18 cellular contexts compared by ENCODE assay signal in genomic region chr3:184651945-184652344, GRCh38. TPM values are rescaled to one million over a fixed set of nuclear protein-coding genes. Genes with fewer than 3 reads are reported as not detected.
DNase-seq lines count a peak whose midpoint lies in the region; ATAC-seq and TF ChIP-seq lines count a peak whose summit lies in the region.
"Had no signal": no experiment of that assay in that cellular context is flagged by ENCODE, and none has a peak within 500 bp of the region (broad histone marks: within the 10 kb centered on the region; RNA-seq: fewer than 3 reads in every experiment).

No MANE protein-coding gene starts in this region.

- H2BK5ac ChIP-seq in neuronal stem cell (ENCODE audit: low read length), result no peak overlapping the region

- H3K36me3 ChIP-seq in neuronal stem cell (replicated peaks in 1 of 2; ENCODE audit: control insufficient read depth in 2 of 2, insufficient read depth in 2 of 2, low read length in 2 of 2), result no peaks in the 10 kb centered on the region

- CTCF ChIA-PET in Calu3 (lab: Charles Lee), result interaction anchor here (0.6 to 2.1 kb wide), 4 partner anchors 10 to 91 kb away, joined by 3 to 9 read pairs (median 4); partner anchors contain the start of gene EPHB3

- H3K27ac ChIP-seq in neuronal stem cell (replicated peaks; ENCODE audit: low read length), result no peak overlapping the region
- H3K27ac ChIP-seq: coronary artery, VCaP had no signal

- H2AFZ ChIP-seq in neuronal stem cell (ENCODE audit: low read length), result no peak overlapping the region

- H4K91ac ChIP-seq in neuronal stem cell (ENCODE audit: low read depth, low read length, poor library complexity), result no peak overlapping the region

- H3K27me3 ChIP-seq in neuronal stem cell (ENCODE audit: control insufficient read depth in 3 of 3, insufficient read depth in 3 of 3, low read depth in 1 of 3, low read length in 3 of 3), result no peaks in the 10 kb centered on the region

- H3K4me1 ChIP-seq in neuronal stem cell (ENCODE audit: control insufficient read depth in 2 of 2, insufficient read depth in 1 of 2, low read depth in 1 of 2, low read length in 2 of 2), result peaks cover 7 to 12% of the 10 kb centered on the region in 2 donors

- H3K9me3 ChIP-seq in neuronal stem cell (replicated peaks in 1 of 2; ENCODE audit: control insufficient read depth in 2 of 2, insufficient read depth in 1 of 2, low read depth in 1 of 2, low read length in 2 of 2), result no peaks in the 10 kb centered on the region

- peaks cover 2% of the 10 kb centered on the region for H3K9me3 Mint-ChIP-seq in Calu3 (ENCODE audit: low read depth, unreplicated experiment)
- peaks cover 3% of the 10 kb centered on the region for H3K9me3 Mint-ChIP-seq in activated T-cell treated with anti-CD3 and anti-CD28 coated beads, Interleukin-2, amount 50 U/mL, for 4 hours
- H3K9me3 Mint-ChIP-seq: activated naive CD4-positive, alpha-beta T cell treated with anti-CD3 and anti-CD28 coated beads, Interleukin-2, amount 10 ng/mL, durations not matched to agents 7 days and 5 days; CD4-positive, alpha-beta T cell; natural killer cell had no signal

- H2BK12ac ChIP-seq in neuronal stem cell (ENCODE audit: low read length), result no peak overlapping the region

- peak; percentile 67 for DNase-seq in Calu3
- DNase-seq in NCI-H1105 treated with DMSO at 0.1 percent for 48 hours (lab: John Stamatoyannopoulos, UW), result peak; percentile 52
- DNase-seq in epithelial cell of esophagus (ENCODE audit: low read depth), result peak; percentile 95
- no peak for DNase-seq in neuronal stem cell (ENCODE audit: low spot score)
- DNase-seq in activated T-cell treated with anti-CD3 and anti-CD28 coated beads, Interleukin-2, amount 50 U/mL, for 4 hours, result no peak
- no peak for DNase-seq in stimulated activated CD8-positive, alpha-beta memory T cell treated with anti-CD3 and anti-CD28 coated beads, Interleukin-4, amount 100 ng/mL, for 48 hours
- DNase-seq in activated naive CD4-positive, alpha-beta T cell (lab: John Stamatoyannopoulos, UW), result no peak
- DNase-seq: activated CD4-positive, alpha-beta T cell treated with anti-CD3 and anti-CD28 coated beads, Interleukin-2, amount 50 U/mL, for 4 hours; activated naive CD4-positive, alpha-beta T cell treated with anti-CD3 and anti-CD28 coated beads, Interleukin-2, amount 10 ng/mL, durations not matched to agents 7 days and 5 days; activated T-cell treated with anti-CD3 and anti-CD28 coated beads for 4 hours; CD4-positive, alpha-beta T cell; natural killer cell; NCI-H2107; NK-92 treated with Interleukin-12 subunit alpha and Interleukin-12 subunit beta, amount 100 ng/mL, for 24 hours had no signal

- H3K18ac ChIP-seq in neuronal stem cell (ENCODE audit: low read length), result no peak overlapping the region

- peak overlapping the region; percentile 13 for H3K4me3 Mint-ChIP-seq in Calu3 (ENCODE audit: low read depth, unreplicated experiment)
- H3K4me3 Mint-ChIP-seq in activated T-cell treated with anti-CD3 and anti-CD28 coated beads, Interleukin-2, amount 50 U/mL, for 4 hours, result no peak overlapping the region
- H3K4me3 Mint-ChIP-seq: activated naive CD4-positive, alpha-beta T cell treated with anti-CD3 and anti-CD28 coated beads, Interleukin-2, amount 10 ng/mL, durations not matched to agents 7 days and 5 days; CD4-positive, alpha-beta T cell; IgD-negative memory B cell; natural killer cell had no signal

- H3K23ac ChIP-seq in neuronal stem cell (ENCODE audit: low read depth, low read length, poor library complexity), result no peak overlapping the region

- no peak overlapping the region for H3K4ac ChIP-seq in neuronal stem cell (ENCODE audit: low read length)

- no peak overlapping the region for H3K9ac ChIP-seq in neuronal stem cell (ENCODE audit: low read depth, low read length, poor library complexity)

- no peak overlapping the region for H2AK5ac ChIP-seq in neuronal stem cell (ENCODE audit: low read depth, low read length)

- H3K4me1 Mint-ChIP-seq in Calu3 (ENCODE audit: low read depth, unreplicated experiment), result peaks cover 18% of the 10 kb centered on the region
- peaks cover 2% of the 10 kb centered on the region for H3K4me1 Mint-ChIP-seq in activated T-cell treated with anti-CD3 and anti-CD28 coated beads, Interleukin-2, amount 50 U/mL, for 4 hours (ENCODE audit: low read depth)
- H3K4me1 Mint-ChIP-seq: activated naive CD4-positive, alpha-beta T cell treated with anti-CD3 and anti-CD28 coated beads, Interleukin-2, amount 10 ng/mL, durations not matched to agents 7 days and 5 days; IgD-negative memory B cell; natural killer cell had no signal

- peak overlapping the region; percentile 73 for H3K27ac Mint-ChIP-seq in Calu3 (ENCODE audit: unreplicated experiment)
- H3K27ac Mint-ChIP-seq: activated naive CD4-positive, alpha-beta T cell treated with anti-CD3 and anti-CD28 coated beads, Interleukin-2, amount 10 ng/mL, durations not matched to agents 7 days and 5 days; CD4-positive, alpha-beta T cell; IgD-negative memory B cell; natural killer cell had no signal

- H2BK15ac ChIP-seq in neuronal stem cell (ENCODE audit: low read length), result peak overlapping the region; percentile 40

- H3K4me3 ChIP-seq in epithelial cell of esophagus (ENCODE audit: low read length), result no peak overlapping the region
- H3K4me3 ChIP-seq in neuronal stem cell (ENCODE audit: low read length in 2 of 2), result no peak overlapping the region
- H3K4me3 ChIP-seq: coronary artery had no signal

- no peak overlapping the region for H2BK120ac ChIP-seq in neuronal stem cell (ENCODE audit: low read depth, low read length)

- no peaks in the 10 kb centered on the region for H3K36me3 Mint-ChIP-seq in Calu3 (ENCODE audit: insufficient read depth, unreplicated experiment)
- H3K36me3 Mint-ChIP-seq in activated T-cell treated with anti-CD3 and anti-CD28 coated beads, Interleukin-2, amount 50 U/mL, for 4 hours (ENCODE audit: insufficient read depth), result no peaks in the 10 kb centered on the region
- H3K36me3 Mint-ChIP-seq: activated naive CD4-positive, alpha-beta T cell treated with anti-CD3 and anti-CD28 coated beads, Interleukin-2, amount 10 ng/mL, durations not matched to agents 7 days and 5 days; natural killer cell had no signal

- no CpG with 5 or more reads among the region's 5 CpGs for WGBS in neuronal stem cell (ENCODE audit: extremely low coverage in 2 of 2, insufficient read length in 2 of 2, insufficient replicate concordance in 1 of 2), 2 donors

- no peaks in the 10 kb centered on the region for H3K79me1 ChIP-seq in neuronal stem cell (ENCODE audit: low read depth, low read length)

- TF ChIP-seq CTCF in Calu3 (IDR thresholded peaks at IDR 0.05; ENCODE audit: unreplicated experiment), result no peak
- TF ChIP-seq CTCF in epithelial cell of esophagus (IDR thresholded peaks at IDR 0.05; ENCODE audit: insufficient read depth, low read depth, low read length, missing control alignments), result no peak

- H4K8ac ChIP-seq in neuronal stem cell (ENCODE audit: low read depth, low read length), result no peak overlapping the region

- H3K4me2 ChIP-seq in neuronal stem cell (ENCODE audit: insufficient read depth, low read length, poor library complexity, severe bottlenecking), result no peak overlapping the region

- no TSS peak for BruUV-seq in Calu3 (replicated peaks; lab: Mats Ljungman, UMichigan)

- intact Hi-C loops in Calu3 (cut with micrococcal nuclease; ENCODE audit: unreplicated experiment), result no loop called here

- ATAC-seq in activated T-cell treated with anti-CD3 and anti-CD28 coated beads, Interleukin-2, amount 50 U/mL, for 4 hours, result no peak
- ATAC-seq in GM18870 (IDR thresholded peaks at IDR 0.05; ENCODE audit: unreplicated experiment), result no peak
- ATAC-seq: natural killer cell had no signal

- no peaks in the 10 kb centered on the region for H3K27me3 Mint-ChIP-seq in Calu3 (ENCODE audit: unreplicated experiment)
- H3K27me3 Mint-ChIP-seq in activated T-cell treated with anti-CD3 and anti-CD28 coated beads, Interleukin-2, amount 50 U/mL, for 4 hours (ENCODE audit: low read depth), result no peaks in the 10 kb centered on the region
- H3K27me3 Mint-ChIP-seq: CD4-positive, alpha-beta T cell had no signal

- H3K14ac ChIP-seq in neuronal stem cell (ENCODE audit: low read length), result peak overlapping the region; percentile 10

RNA-seq across cellular contexts. Expression of gene MAGEF1, which starts 59.9 kb away (rescaled TPM):
- 57.9 and 63.9 TPM in 2 replicates for total RNA-seq in Calu3 (2022)
- 67.9 TPM for polyA plus RNA-seq in neuronal stem cell (2013, experiment 1 of 2)
- polyA plus RNA-seq in neuronal stem cell (2013, experiment 2 of 2), result 67.5 TPM
- total RNA-seq in activated T-cell treated with anti-CD3 and anti-CD28 coated beads, Interleukin-2, amount 50 U/mL, for 4 hours, result 10 to 100 TPM; 24.8 to 27.6 (median 25.7) TPM

Comparison
In these comparisons a context has a peak if more than half of its experiments do, and no peak if none do; other contexts are left out.
1. DNase-seq: peak in Calu3 (single experiment), NCI-H1105 treated with DMSO at 0.1 percent for 48 hours (single experiment) and epithelial cell of esophagus (single experiment); none in neuronal stem cell (single experiment), activated T-cell treated with anti-CD3 and anti-CD28 coated beads, Interleukin-2, amount 50 U/mL, for 4 hours (single experiment), stimulated activated CD8-positive, alpha-beta memory T cell treated with anti-CD3 and anti-CD28 coated beads, Interleukin-4, amount 100 ng/mL, for 48 hours (single experiment) and activated naive CD4-positive, alpha-beta T cell (0 of 4).